ENCODE assay signal across 2 cellular contexts in genomic region chr1:186682721-186683120, GRCh38.
TF ChIP-seq lines count a peak whose summit lies in the region.

No MANE protein-coding gene starts in this region.

TF ChIP-seq in liver, 16 proteins besides CTCF, POLR2A, EP300 and RAD21:
- TF ChIP-seq REST (IDR thresholded peaks at IDR 0.05) (no peak), TAF1 (conservative IDR thresholded peaks at IDR 0.05) (no peak), EGR1 (IDR thresholded peaks at IDR 0.05; ENCODE audit: low read depth in 2 of 2) (no peak), SP1 (IDR thresholded peaks at IDR 0.05) (no peak), NR2F2 (IDR thresholded peaks at IDR 0.05) (no peak), HNF4A (conservative IDR thresholded peaks at IDR 0.05) (no peak), FOXA1 (IDR thresholded peaks at IDR 0.05) (no peak), ZBTB33 (IDR thresholded peaks at IDR 0.05) (no peak), RXRA (IDR thresholded peaks at IDR 0.05) (no peak), ATF3 (IDR thresholded peaks at IDR 0.05) (no peak), HNF4G (IDR thresholded peaks at IDR 0.05) (no peak), JUND (IDR thresholded peaks at IDR 0.05) (no peak), GABPA (IDR thresholded peaks at IDR 0.05 in 1 of 2, conservative IDR thresholded peaks at IDR 0.05 in 1 of 2) (no peak), MAX (IDR thresholded peaks at IDR 0.05) (no peak), YY1 (IDR thresholded peaks at IDR 0.05) (no peak), FOXA2 (IDR thresholded peaks at IDR 0.05) (no peak)

TF ChIP-seq in HepG2, 621 proteins besides CTCF, POLR2A, EP300 and RAD21 (continued from another document):
- TF ChIP-seq GPBP1L1 (CRISPR knock-in tag; IDR thresholded peaks at IDR 0.05) (no peak), ZNF264 (CRISPR knock-in tag; IDR thresholded peaks at IDR 0.05) (no peak), KDM6A (CRISPR knock-in tag; IDR thresholded peaks at IDR 0.05; ENCODE audit: low read depth) (no peak), ZNF704 (CRISPR knock-in tag; IDR thresholded peaks at IDR 0.05; ENCODE audit: borderline replicate concordance) (no peak)
